ENCODE assay signal across 6 cellular contexts in genomic region chr16:54798267-54798666, GRCh38.
"Had no signal": no experiment of that assay in that cellular context is flagged by ENCODE, and none has a peak within 500 bp of the region (broad histone marks: within the 10 kb centered on the region; RNA-seq: fewer than 3 reads in every experiment).

No MANE protein-coding gene starts in this region.

- DNase-seq: IMR-90, KBM-7, KG1 had no signal

- FAIRE-seq: HTR-8/SVneo had no signal

- H3K4me2 ChIP-seq: KMS-11 had no signal

- H3K9ac ChIP-seq: KMS-11 had no signal

- H3K27ac ChIP-seq: HL-60, KMS-11 had no signal
